In the genomic region with DNA sequence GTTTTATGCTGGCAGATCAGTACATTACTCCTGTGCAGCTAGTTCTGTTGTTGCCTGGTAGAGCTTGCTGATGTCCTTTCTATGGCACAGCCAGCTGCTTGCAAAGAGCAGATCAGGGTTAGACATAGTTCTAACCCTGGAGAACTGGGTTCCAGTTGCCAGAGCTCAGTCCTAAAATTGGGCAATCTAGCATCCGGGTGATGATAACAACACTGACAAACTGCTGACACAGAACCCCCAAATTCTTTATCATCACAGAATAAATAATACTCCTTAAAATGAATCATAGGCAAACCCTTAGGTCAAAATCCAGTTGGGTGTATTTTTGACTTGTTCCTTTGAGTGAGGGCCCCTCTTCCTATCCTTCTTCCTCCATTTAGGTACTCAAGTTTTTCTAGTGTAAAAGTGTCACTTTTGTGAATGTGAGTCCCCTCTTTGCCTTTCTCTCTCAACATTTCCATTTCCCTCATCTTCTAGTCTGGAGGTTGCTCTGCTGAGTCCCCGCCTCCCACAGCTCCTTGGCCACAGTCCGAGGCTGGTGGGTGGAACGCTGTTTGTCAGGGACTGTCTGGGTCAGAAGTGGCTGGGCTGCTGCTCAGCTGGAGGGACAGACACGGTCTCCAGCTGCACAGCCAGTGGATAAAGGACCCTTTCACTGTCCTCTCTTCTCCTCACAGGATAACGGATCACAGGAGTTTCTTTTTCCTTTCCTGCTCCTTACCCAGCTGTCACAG, we compare ENCODE assay signal across 9 cellular contexts.
DNase-seq lines count a peak whose midpoint lies in the region; ATAC-seq and TF ChIP-seq lines count a peak whose summit lies in the region.
"Had no signal": no experiment of that assay in that cellular context is flagged by ENCODE, and none has a peak within 500 bp of the region (broad histone marks: within the 10 kb centered on the region; RNA-seq: fewer than 3 reads in every experiment).

No MANE protein-coding gene starts in this region.

- H3K9me3 ChIP-seq in smooth muscle cell (replicated peaks; ENCODE audit: low read depth) (no peaks in the 10 kb centered on the region), HAP-1 (no peaks in the 10 kb centered on the region)

- no peak overlapping the region for H3K9ac ChIP-seq in smooth muscle cell (ENCODE audit: low read depth)

- peak; percentile 6 for DNase-seq in cerebellar cortex (ENCODE audit: low spot score)
- DNase-seq in smooth muscle cell (lab: John Stamatoyannopoulos, UW; ENCODE audit: unreplicated experiment) = peak; percentile 20
- no peak for DNase-seq in HAP-1 (ENCODE audit: low spot score in 2 of 2)
- DNase-seq in NCI-H1048 (lab: John Stamatoyannopoulos, UW) = no peak
- DNase-seq: natural killer cell had no signal

- no peaks in the 10 kb centered on the region for H3F3A ChIP-seq in smooth muscle cell (ENCODE audit: low read depth)

- H3K4me3 ChIP-seq in smooth muscle cell (no peak overlapping the region), HAP-1 (no peak overlapping the region)

- 27% methylated on average over 6 of the region's 6 CpGs for WGBS in smooth muscle cell (ENCODE audit: low lambda C conversion rate)

- H3K36me3 ChIP-seq in smooth muscle cell (ENCODE audit: low read depth) = no peaks in the 10 kb centered on the region
- no peaks in the 10 kb centered on the region for H3K36me3 ChIP-seq in HAP-1 (replicated peaks)

- ATAC-seq in HG02763 (IDR thresholded peaks at IDR 0.05; ENCODE audit: unreplicated experiment) = peak; percentile 32
- no peak for ATAC-seq in HG03442 (IDR thresholded peaks at IDR 0.05; ENCODE audit: unreplicated experiment)
- no peak for ATAC-seq in GM21447 (IDR thresholded peaks at IDR 0.05; ENCODE audit: unreplicated experiment)

- peak overlapping the region; percentile 64 for H2AFZ ChIP-seq in smooth muscle cell (ENCODE audit: low read depth)

- H3K4me2 ChIP-seq in smooth muscle cell = peak overlapping the region; percentile 75

- TF ChIP-seq CTCF in smooth muscle cell (IDR thresholded peaks at IDR 0.05; ENCODE audit: borderline replicate concordance, insufficient read depth, poor library complexity, severe bottlenecking) = no peak

- no peaks in the 10 kb centered on the region for H3K27me3 ChIP-seq in layer of hippocampus (ENCODE audit: control insufficient read depth, insufficient read depth, low read length)
- H3K27me3 ChIP-seq in smooth muscle cell (ENCODE audit: low read depth) = no peaks in the 10 kb centered on the region
- no peaks in the 10 kb centered on the region for H3K27me3 ChIP-seq in HAP-1 (ENCODE audit: low read depth)

- no peaks in the 10 kb centered on the region for H3K79me2 ChIP-seq in smooth muscle cell (ENCODE audit: low read depth)

- H3K4me1 ChIP-seq in smooth muscle cell (ENCODE audit: low read depth) (peaks cover 11% of the 10 kb centered on the region), HAP-1 (no peaks in the 10 kb centered on the region)

- no peaks in the 10 kb centered on the region for H4K20me1 ChIP-seq in smooth muscle cell (ENCODE audit: low read depth)

- peak overlapping the region; percentile 52 for H3K27ac ChIP-seq in layer of hippocampus (ENCODE audit: low read depth, low read length)
- no peak overlapping the region for H3K27ac ChIP-seq in smooth muscle cell (ENCODE audit: low read depth)

- in situ Hi-C loops in HAP-1 (cut with MboI; ENCODE audit: low sequenced_read_pairs) = no loop called here

Comparison
In these comparisons a context has a peak if more than half of its experiments do, and no peak if none do; other contexts are left out.
1. DNase-seq: peak in cerebellar cortex (single experiment) and smooth muscle cell (single experiment); none in HAP-1 (0 of 2) and NCI-H1048 (single experiment).